Comparison of ENCODE assay signal across 20 cellular contexts in the genomic region with DNA sequence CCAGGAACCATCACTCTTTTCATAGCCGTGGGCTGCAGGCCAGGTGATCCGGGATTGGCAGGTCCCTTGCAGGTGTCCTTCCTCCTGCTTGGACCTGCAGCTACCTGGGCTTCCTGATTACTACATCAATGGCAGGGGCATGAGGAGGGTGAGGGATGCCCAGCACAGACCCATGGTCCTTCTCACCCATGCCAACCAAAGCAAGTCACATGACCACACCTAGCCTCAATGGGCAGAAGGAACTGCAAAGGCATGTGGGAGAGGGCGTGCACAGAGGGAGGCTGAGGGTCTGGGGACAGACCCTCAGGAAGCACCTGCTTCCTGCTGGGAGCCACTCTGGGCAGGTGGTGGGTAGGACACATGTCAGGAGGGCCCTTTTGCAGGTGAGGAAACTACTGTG.
A peak's percentile ranks its signal among the peaks of the same experiment; 100 is the strongest.
DNase-seq lines count a peak whose midpoint lies in the region; ATAC-seq, FAIRE-seq and TF ChIP-seq lines count a peak whose summit lies in the region.
"Had no signal": no experiment of that assay in that cellular context is flagged by ENCODE, and none has a peak within 500 bp of the region (broad histone marks: within the 10 kb centered on the region; RNA-seq: fewer than 3 reads in every experiment).

No MANE protein-coding gene starts in this region.

- WGBS in GM12878 (ENCODE audit: insufficient coverage, insufficient replicate concordance, low lambda C conversion rate, missing lambda C conversion rate): 92% methylated on average over 3 of the region's 3 CpGs
- 89% methylated on average over 3 of the region's 3 CpGs for WGBS in mesenchymal stem cell

- H3K4me2 ChIP-seq in GM12878 (ENCODE audit: control insufficient read depth, insufficient read depth) (no peak overlapping the region), mesenchymal stem cell (ENCODE audit: low read length, poor library complexity, severe bottlenecking) (no peak overlapping the region)
- H3K4me2 ChIP-seq: GM23338 had no signal

- no peak overlapping the region for H3K4me3 ChIP-seq in CD8-positive, alpha-beta T cell (ENCODE audit: low read depth, low read length)
- H3K4me3 ChIP-seq in GM12878: no peak overlapping the region
- no peak overlapping the region for H3K4me3 ChIP-seq in mesenchymal stem cell (ENCODE audit: insufficient read depth in 1 of 2, low read depth in 1 of 2, low read length in 2 of 2)
- H3K4me3 ChIP-seq: GM23338 had no signal

- peaks cover 56% of the 10 kb centered on the region for H3K36me3 ChIP-seq in CD8-positive, alpha-beta T cell (ENCODE audit: insufficient read depth, low read length)
- H3K36me3 ChIP-seq in GM12878 (ENCODE audit: control insufficient read depth in 2 of 2, insufficient read depth in 2 of 2, low read length in 1 of 2): peaks cover 32 to 39% of the 10 kb centered on the region in 2 experiments
- H3K36me3 ChIP-seq in mesenchymal stem cell (ENCODE audit: control insufficient read depth in 1 of 2, insufficient read depth in 2 of 2, low read depth in 1 of 2, low read length in 2 of 2): no peaks in the 10 kb centered on the region

- no peak overlapping the region for H2BK120ac ChIP-seq in mesenchymal stem cell (ENCODE audit: low read depth, low read length)

- no peak overlapping the region for H2BK12ac ChIP-seq in mesenchymal stem cell (ENCODE audit: low read length in 2 of 2)

- H3K4ac ChIP-seq in mesenchymal stem cell (ENCODE audit: low read depth in 1 of 2, low read length in 2 of 2): no peak overlapping the region

- no peak overlapping the region for H3K23ac ChIP-seq in mesenchymal stem cell (ENCODE audit: low read length in 2 of 2)

- no peak overlapping the region for H3K18ac ChIP-seq in mesenchymal stem cell (ENCODE audit: low read depth in 1 of 2, low read length in 2 of 2)

- peak overlapping the region; percentile 42 for H4K8ac ChIP-seq in mesenchymal stem cell (ENCODE audit: low read length)

- TF ChIP-seq RAD21 in GM12878 (IDR thresholded peaks at IDR 0.05; ENCODE audit: insufficient read depth, low read depth, low read length): no peak

- no peaks in the 10 kb centered on the region for H3K9me3 ChIP-seq in CD8-positive, alpha-beta T cell (ENCODE audit: low read length)
- H3K9me3 ChIP-seq in GM12878 (replicated peaks; ENCODE audit: control insufficient read depth, insufficient read depth, low read length): no peaks in the 10 kb centered on the region
- H3K9me3 ChIP-seq in mesenchymal stem cell (ENCODE audit: control insufficient read depth, low read length): no peaks in the 10 kb centered on the region

- H2AFZ ChIP-seq in GM12878 (ENCODE audit: control insufficient read depth, low read depth, low read length) (no peak overlapping the region), mesenchymal stem cell (ENCODE audit: low read depth, low read length) (no peak overlapping the region)
- H2AFZ ChIP-seq: GM23338 had no signal

- TF ChIP-seq POLR2A in GM12878 (IDR thresholded peaks at IDR 0.05; ENCODE audit: low read depth, low read length): peak; percentile 24; the same call in 1 of the 2 replicates

- no peak for TF ChIP-seq CTCF in CD8-positive, alpha-beta T cell (IDR thresholded peaks at IDR 0.05)
- no peak for TF ChIP-seq CTCF in GM12878 (IDR thresholded peaks at IDR 0.05 in 2 of 3, conservative IDR thresholded peaks at IDR 0.05 in 1 of 3; ENCODE audit: control insufficient read depth in 2 of 3, extremely low read depth in 1 of 3, insufficient read depth in 1 of 3, low read depth in 3 of 3, low read length in 3 of 3)

- RAD21 ChIA-PET in GM12878 (lab: Charles Lee; ENCODE audit: unreplicated experiment): no interaction called here

- in situ Hi-C loops in GM12878 (cut with MboI): no loop called here

- no peak overlapping the region for H3K9ac ChIP-seq in GM12878 (ENCODE audit: control insufficient read depth, insufficient read depth, low read length)
- no peak overlapping the region for H3K9ac ChIP-seq in mesenchymal stem cell (ENCODE audit: low read length)

- DNase-seq in activated T-cell treated with anti-CD3 and anti-CD28 coated beads, Interleukin-2, amount 50 U/mL, for 24 hours: no peak
- DNase-seq in activated T-cell treated with anti-CD3 and anti-CD28 coated beads for 4 hours (no peak), GM12878 (ENCODE audit: low read depth, low spot score) (no peak), mesenchymal stem cell (no peak), HT-29 (ENCODE audit: low spot score) (no peak)
- DNase-seq in CD8-positive, alpha-beta T cell: no peak
- no peak for DNase-seq in activated CD8-positive, alpha-beta memory T cell treated with anti-CD3 and anti-CD28 coated beads, Interleukin-2, amount 50 U/mL, for 48 hours
- DNase-seq: 8988T; AML-193; CD4-positive, alpha-beta memory T cell; COR-L47; DMS153; DMS79 treated with DMSO at 0.1 percent for 48 hours; GDM1; H9; KG1 had no signal

- SMC1A ChIA-PET in GM12878 (lab: Charles Lee; ENCODE audit: uncharacterized antibody, unreplicated experiment): no interaction called here

- H3K27ac ChIP-seq in CD8-positive, alpha-beta T cell (ENCODE audit: low read depth, low read length): no peak overlapping the region
- H3K27ac ChIP-seq in GM12878 (ENCODE audit: control insufficient read depth, insufficient read depth) (no peak overlapping the region), mesenchymal stem cell (ENCODE audit: low read length, poor library complexity, severe bottlenecking) (no peak overlapping the region)
- H3K27ac ChIP-seq: C4-2B had no signal

- no peaks in the 10 kb centered on the region for H3K4me1 Mint-ChIP-seq in activated T-cell treated with anti-CD3 and anti-CD28 coated beads, Interleukin-2, amount 50 U/mL, for 24 hours (ENCODE audit: low read depth)
- no peaks in the 10 kb centered on the region for H3K4me1 Mint-ChIP-seq in CD8-positive, alpha-beta T cell (ENCODE audit: low read depth)
- H3K4me1 Mint-ChIP-seq: GM23338, H9 had no signal

- POLR2A ChIA-PET in CD8-positive, alpha-beta T cell (lab: Charles Lee): no interaction called here
- POLR2A ChIA-PET in GM12878 (lab: Charles Lee): no interaction called here

- intact Hi-C loops in CD8-positive, alpha-beta T cell (cut with DNase I, micrococcal nuclease): no loop called here
- intact Hi-C loops in GM12878 (cut with micrococcal nuclease; ENCODE audit: unreplicated experiment): no loop called here

- BruUV-seq in GM12878 (replicated peaks; lab: Mats Ljungman, UMichigan): no TSS peak

- peaks cover 73% of the 10 kb centered on the region for H3K36me3 Mint-ChIP-seq in activated T-cell treated with anti-CD3 and anti-CD28 coated beads, Interleukin-2, amount 50 U/mL, for 24 hours (ENCODE audit: low read depth)
- peaks cover 68% of the 10 kb centered on the region for H3K36me3 Mint-ChIP-seq in CD8-positive, alpha-beta T cell

- no peaks in the 10 kb centered on the region for H3K9me3 Mint-ChIP-seq in activated T-cell treated with anti-CD3 and anti-CD28 coated beads, Interleukin-2, amount 50 U/mL, for 24 hours
- no peaks in the 10 kb centered on the region for H3K9me3 Mint-ChIP-seq in CD8-positive, alpha-beta T cell
- H3K9me3 Mint-ChIP-seq: CD4-positive, alpha-beta memory T cell; GM23338; H9 had no signal

- CTCF ChIA-PET in CD8-positive, alpha-beta T cell (lab: Charles Lee): no interaction called here
- CTCF ChIA-PET in GM12878 (lab: Yijun Ruan, JAX): no interaction called here

- peak overlapping the region; percentile 50 for H3K27ac Mint-ChIP-seq in activated T-cell treated with anti-CD3 and anti-CD28 coated beads, Interleukin-2, amount 50 U/mL, for 24 hours
- peak overlapping the region; percentile 37 for H3K27ac Mint-ChIP-seq in CD8-positive, alpha-beta T cell
- H3K27ac Mint-ChIP-seq: GM23338 had no signal

- H3K4me1 ChIP-seq in CD8-positive, alpha-beta T cell (ENCODE audit: insufficient read depth, low read length): no peaks in the 10 kb centered on the region
- H3K4me1 ChIP-seq in GM12878 (ENCODE audit: control insufficient read depth, insufficient read depth, low read length): no peaks in the 10 kb centered on the region
- H3K4me1 ChIP-seq in mesenchymal stem cell (ENCODE audit: control insufficient read depth, insufficient read depth, low read depth, low read length): peaks cover 3% of the 10 kb centered on the region

- ATAC-seq in CD8-positive, alpha-beta T cell: no peak
- ATAC-seq in GM12878 (no peak), GM19397 (IDR thresholded peaks at IDR 0.05; ENCODE audit: unreplicated experiment) (no peak)
- ATAC-seq: GM23338 had no signal

- no peaks in the 10 kb centered on the region for H3K27me3 ChIP-seq in CD8-positive, alpha-beta T cell (ENCODE audit: insufficient read depth, low read length)
- H3K27me3 ChIP-seq in GM12878 (replicated peaks in 1 of 2; ENCODE audit: control insufficient read depth in 2 of 2, insufficient read depth in 2 of 2, low read length in 1 of 2) (no peaks in the 10 kb centered on the region), mesenchymal stem cell (ENCODE audit: control insufficient read depth in 1 of 2, insufficient read depth in 1 of 2, low read length in 2 of 2) (peaks cover 0 to 4% of the 10 kb centered on the region in 2 experiments)

- H3K79me1 ChIP-seq in mesenchymal stem cell (replicated peaks; ENCODE audit: low read length, poor library complexity, severe bottlenecking): no peaks in the 10 kb centered on the region

- no peak for FAIRE-seq in GM12878 (lab: Jason Lieb, UNC)
- FAIRE-seq: D721Med had no signal

- no peak overlapping the region for H2BK5ac ChIP-seq in mesenchymal stem cell (ENCODE audit: low read depth, low read length, poor library complexity, severe bottlenecking)

- H3K14ac ChIP-seq in mesenchymal stem cell (ENCODE audit: low read length in 2 of 2): no peak overlapping the region

- no peaks in the 10 kb centered on the region for H4K20me1 ChIP-seq in GM12878 (ENCODE audit: control insufficient read depth, insufficient read depth)

- H3K4me3 Mint-ChIP-seq in activated T-cell treated with anti-CD3 and anti-CD28 coated beads, Interleukin-2, amount 50 U/mL, for 24 hours: no peak overlapping the region
- H3K4me3 Mint-ChIP-seq in CD8-positive, alpha-beta T cell: no peak overlapping the region
- H3K4me3 Mint-ChIP-seq: CD4-positive, alpha-beta memory T cell; GM23338; H9 had no signal

- no peaks in the 10 kb centered on the region for H3K27me3 Mint-ChIP-seq in activated T-cell treated with anti-CD3 and anti-CD28 coated beads, Interleukin-2, amount 50 U/mL, for 24 hours
- no peaks in the 10 kb centered on the region for H3K27me3 Mint-ChIP-seq in CD8-positive, alpha-beta T cell (ENCODE audit: low read depth)
- H3K27me3 Mint-ChIP-seq: CD4-positive, alpha-beta memory T cell had no signal

- no peaks in the 10 kb centered on the region for H3K79me2 ChIP-seq in GM12878 (ENCODE audit: control insufficient read depth, insufficient read depth, low read length)

- no peak overlapping the region for H2BK15ac ChIP-seq in mesenchymal stem cell (ENCODE audit: low read depth, poor library complexity, severe bottlenecking)

- no peak overlapping the region for H2AK5ac ChIP-seq in mesenchymal stem cell (ENCODE audit: low read length, severe bottlenecking)

- H4K91ac ChIP-seq in mesenchymal stem cell (ENCODE audit: low read length): no peak overlapping the region

- TF ChIP-seq EP300 in GM12878 (IDR thresholded peaks at IDR 0.05; ENCODE audit: borderline replicate concordance in 1 of 2, control insufficient read depth in 1 of 2, low read depth in 2 of 2, low read length in 2 of 2): no peak

TF ChIP-seq in GM12878, 131 proteins besides CTCF, POLR2A, EP300 and RAD21 (continues in another document):
- no peak for TF ChIP-seq YBX1 (IDR thresholded peaks at IDR 0.05)
- TF ChIP-seq JUNB (IDR thresholded peaks at IDR 0.05): no peak
- TF ChIP-seq POLR2AphosphoS5 (IDR thresholded peaks at IDR 0.05; ENCODE audit: low read length): no peak
- no peak for TF ChIP-seq GATAD2B (conservative IDR thresholded peaks at IDR 0.05; ENCODE audit: low read depth)
